ENCODE assay signal across 2 cellular contexts in genomic region chr17:45930420-45930951, GRCh38.
A peak's percentile ranks its signal among the peaks of the same experiment; 100 is the strongest.
TF ChIP-seq lines count a peak whose summit lies in the region.

No MANE protein-coding gene starts in this region.

TF ChIP-seq in HepG2, 621 proteins besides CTCF, POLR2A, EP300 and RAD21:
- TF ChIP-seq HNRNPUL1 (IDR thresholded peaks at IDR 0.05; ENCODE audit: low read depth, low read length) (no peak), NFE2L2 (IDR thresholded peaks at IDR 0.05; ENCODE audit: low read length) (peak; percentile 46; the same call in 1 of the 2 replicates), ZBTB38 (CRISPR knock-in tag; IDR thresholded peaks at IDR 0.05) (0 out of 2 replicates have a peak, but pooled peaks have one; percentile 22)

TF ChIP-seq in K562, 482 proteins besides CTCF, POLR2A, EP300 and RAD21 (continues in another document):
- TF ChIP-seq CCAR2 (IDR thresholded peaks at IDR 0.05; ENCODE audit: low read depth, low read length): no peak
- TF ChIP-seq CC2D1A (IDR thresholded peaks at IDR 0.05): no peak
- TF ChIP-seq ZNF449 (CRISPR knock-in tag; IDR thresholded peaks at IDR 0.05): no peak
- peak; percentile 11; the same call in 1 of the 2 replicates for TF ChIP-seq ARID1B (IDR thresholded peaks at IDR 0.05)
- no peak for TF ChIP-seq ELF2 (CRISPR knock-in tag; IDR thresholded peaks at IDR 0.05)
- TF ChIP-seq PHF21A (IDR thresholded peaks at IDR 0.05; ENCODE audit: borderline replicate concordance, low read depth): no peak
- TF ChIP-seq C11orf30 (IDR thresholded peaks at IDR 0.05; ENCODE audit: low read depth): peak; percentile 82
- no peak for TF ChIP-seq HIVEP1 (CRISPR knock-in tag; IDR thresholded peaks at IDR 0.05)
- no peak for TF ChIP-seq FOXA3 (CRISPR knock-in tag; conservative IDR thresholded peaks at IDR 0.05 in 1 of 2, IDR thresholded peaks at IDR 0.05 in 1 of 2)
- no peak for TF ChIP-seq BDP1 (IDR thresholded peaks at IDR 0.05; ENCODE audit: insufficient read depth, insufficient read length)
- no peak for TF ChIP-seq AFF1 (IDR thresholded peaks at IDR 0.05; ENCODE audit: low read depth in 1 of 2, partially characterized antibody in 2 of 2)
- TF ChIP-seq TFAP4 (CRISPR knock-in tag; IDR thresholded peaks at IDR 0.05; ENCODE audit: borderline replicate concordance): no peak
- no peak for TF ChIP-seq GATAD2B (IDR thresholded peaks at IDR 0.05; ENCODE audit: borderline replicate concordance)
- TF ChIP-seq POLR3A (IDR thresholded peaks at IDR 0.05; ENCODE audit: borderline replicate concordance, extremely low read depth, insufficient read depth, insufficient read length): no peak
- TF ChIP-seq ZNF57 (CRISPR knock-in tag; IDR thresholded peaks at IDR 0.05): no peak
- TF ChIP-seq ATF2 (CRISPR knock-in tag; IDR thresholded peaks at IDR 0.05): no peak
- no peak for TF ChIP-seq ZNF609 (CRISPR knock-in tag; IDR thresholded peaks at IDR 0.05; ENCODE audit: borderline replicate concordance)
- TF ChIP-seq ZNF551 (CRISPR knock-in tag; IDR thresholded peaks at IDR 0.05): no peak
- no peak for TF ChIP-seq ATF1 (CRISPR knock-in tag; IDR thresholded peaks at IDR 0.05)
- no peak for TF ChIP-seq ATF1 (tag; IDR thresholded peaks at IDR 0.05)
- no peak for TF ChIP-seq IRF2 (CRISPR knock-in tag; IDR thresholded peaks at IDR 0.05)
- TF ChIP-seq SNIP1 (IDR thresholded peaks at IDR 0.05; ENCODE audit: low read depth): no peak
- TF ChIP-seq ZNF695 (CRISPR knock-in tag; IDR thresholded peaks at IDR 0.05): no peak
- no peak for TF ChIP-seq KLF1 (tag; IDR thresholded peaks at IDR 0.05)
- TF ChIP-seq SMARCA4 (IDR thresholded peaks at IDR 0.05): peak; percentile 46; the same call in 1 of the 2 replicates
- TF ChIP-seq FOXA1 (IDR thresholded peaks at IDR 0.05; ENCODE audit: borderline replicate concordance): no peak
- no peak for TF ChIP-seq ARID3B (CRISPR knock-in tag; IDR thresholded peaks at IDR 0.05; ENCODE audit: borderline replicate concordance)
- TF ChIP-seq TRIM28 (IDR thresholded peaks at IDR 0.05): no peak
- TF ChIP-seq HMG20B (CRISPR knock-in tag; IDR thresholded peaks at IDR 0.05): no peak
- TF ChIP-seq HDAC2 (IDR thresholded peaks at IDR 0.05): peak; percentile 67; the same call in 1 of the 2 replicates
- peak; percentile 87 for TF ChIP-seq MAFG (tag; conservative IDR thresholded peaks at IDR 0.05)
- no peak for TF ChIP-seq ZNF133 (CRISPR knock-in tag; IDR thresholded peaks at IDR 0.05)
- no peak for TF ChIP-seq NFATC3 (IDR thresholded peaks at IDR 0.05)
- TF ChIP-seq KDM1A (IDR thresholded peaks at IDR 0.05): peak; percentile 33 to 69; a peak in 3 of 4 replicates
- TF ChIP-seq TEAD1 (CRISPR knock-in tag; IDR thresholded peaks at IDR 0.05): no peak
- no peak for TF ChIP-seq ZNF79 (CRISPR knock-in tag; IDR thresholded peaks at IDR 0.05; ENCODE audit: low read depth)
- TF ChIP-seq ZNF518B (CRISPR knock-in tag; IDR thresholded peaks at IDR 0.05): no peak
- no peak for TF ChIP-seq BCL6 (CRISPR knock-in tag; IDR thresholded peaks at IDR 0.05)
- TF ChIP-seq MTA1 (IDR thresholded peaks at IDR 0.05; ENCODE audit: borderline replicate concordance): no peak
- no peak for TF ChIP-seq ZNF324 (CRISPR knock-in tag; IDR thresholded peaks at IDR 0.05)
- TF ChIP-seq SIN3A (IDR thresholded peaks at IDR 0.05; ENCODE audit: borderline replicate concordance in 2 of 2, control insufficient read depth in 1 of 2, low read depth in 2 of 2, low read length in 2 of 2): no peak
- TF ChIP-seq STAG1 (CRISPR knock-in tag; IDR thresholded peaks at IDR 0.05; ENCODE audit: borderline replicate concordance): no peak
- no peak for TF ChIP-seq CLOCK (CRISPR knock-in tag; IDR thresholded peaks at IDR 0.05; ENCODE audit: borderline replicate concordance)
- peak; percentile 45; the same call in 1 of the 2 replicates for TF ChIP-seq MAFF (IDR thresholded peaks at IDR 0.05; ENCODE audit: low read length)
- TF ChIP-seq BACH1 (tag; IDR thresholded peaks at IDR 0.05): no peak
- no peak for TF ChIP-seq SMARCA5 (IDR thresholded peaks at IDR 0.05)
